In genomic region chr3:174958671-174959328, GRCh38 we compare ENCODE assay signal across 24 cellular contexts.
DNase-seq lines count a peak whose midpoint lies in the region; ATAC-seq and TF ChIP-seq lines count a peak whose summit lies in the region.
"Had no signal": no experiment of that assay in that cellular context is flagged by ENCODE, and none has a peak within 500 bp of the region (broad histone marks: within the 10 kb centered on the region; RNA-seq: fewer than 3 reads in every experiment).

No MANE protein-coding gene starts in this region.

- H3K9ac ChIP-seq in GM23248 = peak overlapping the region; percentile 6; the same call in 1 of the 2 replicates

- WGBS in GM23248 (ENCODE audit: low coverage in 1 of 2, low lambda C conversion rate in 2 of 2, missing lambda C conversion rate in 2 of 2), 2 experiments = 24 to 36% methylated on average over 5 of the region's 5 CpGs
- WGBS in upper lobe of left lung, 2 donors = 53 to 64% methylated on average over 5 of the region's 5 CpGs

- H3K9me2 ChIP-seq in GM23248 (ENCODE audit: insufficient read depth) = no peaks in the 10 kb centered on the region

- H2AFZ ChIP-seq in GM23248 = peak overlapping the region; percentile 57

- H3K27me3 Mint-ChIP-seq in mesothelial cell of epicardium (ENCODE audit: low read depth) = no peaks in the 10 kb centered on the region
- H3K27me3 Mint-ChIP-seq: activated B cell treated with CpG ODN at 0.5 μM for 24 hours; CD4-positive, alpha-beta memory T cell had no signal

- H3K4me3 ChIP-seq in AG10803 (ENCODE audit: low read length) = no peak overlapping the region
- peak overlapping the region; percentile 1; the same call in 1 of the 2 replicates for H3K4me3 ChIP-seq in GM23248
- H3K4me3 ChIP-seq in fibroblast of villous mesenchyme (ENCODE audit: low read depth, low read length) = no peak overlapping the region
- H3K4me3 ChIP-seq in upper lobe of left lung = no peak overlapping the region
- H3K4me3 ChIP-seq: dorsolateral prefrontal cortex had no signal

- ATAC-seq in SK-N-SH treated with all-trans-retinoic acid at 6 μM for 48 hours (no peak), upper lobe of left lung (ENCODE audit: low FRiP score in 2 of 2) (no peak)
- ATAC-seq: activated T-cell treated with anti-CD3 and anti-CD28 coated beads, Interleukin-2, amount 50 U/mL, for 4 hours; left cardiac atrium; right cardiac atrium had no signal

- no peaks in the 10 kb centered on the region for H3K79me2 ChIP-seq in GM23248 (ENCODE audit: insufficient read depth)

- peak overlapping the region; percentile 49 for H3K4me2 ChIP-seq in GM23248 (ENCODE audit: unreplicated experiment)

- peak; percentile 87 for DNase-seq in AG10803 (ENCODE audit: low read depth)
- peak; percentile 47 for DNase-seq in GM23248
- DNase-seq in fibroblast of villous mesenchyme (ENCODE audit: low read depth) = peak; percentile 46
- DNase-seq in NCI-H1092 treated with DMSO at 0.1 percent for 48 hours (lab: John Stamatoyannopoulos, UW) = no peak
- no peak for DNase-seq in mesothelial cell of epicardium (ENCODE audit: low spot score in 2 of 2, unreplicated experiment in 2 of 2)
- DNase-seq in upper lobe of left lung = no peak
- DNase-seq in NCI-H146 treated with DMSO at 0.1 percent for 48 hours (lab: John Stamatoyannopoulos, UW; ENCODE audit: unreplicated experiment) = no peak
- DNase-seq: activated B cell treated with CpG ODN at 0.5 μM for 24 hours; activated CD4-positive, alpha-beta T cell treated with anti-CD3 and anti-CD28 coated beads, Interleukin-2, amount 50 U/mL, for 1 hour; activated gamma-delta T cell treated with Interleukin-2 at 50 U/mL for 16 hours; activated T-cell treated with anti-CD3 and anti-CD28 coated beads, Interleukin-2, amount 50 U/mL, for 4 hours; CD4-positive, alpha-beta memory T cell; dorsolateral prefrontal cortex; EL; left cardiac atrium; NCI-H1417 treated with DMSO at 0.1 percent for 48 hours; NCI-H82; OCI-M1; posterior cingulate gyrus; right cardiac atrium; stimulated activated CD4-positive, alpha-beta T cell treated with anti-CD3 and anti-CD28 coated beads, Interleukin-2, amount 100 ng/mL, for 24 hours; trophoblast cell had no signal

- TF ChIP-seq CTCF in AG10803 (conservative IDR thresholded peaks at IDR 0.05; ENCODE audit: low read length) (no peak), fibroblast of villous mesenchyme (IDR thresholded peaks at IDR 0.05; ENCODE audit: insufficient read depth, low read depth, low read length) (no peak), mesothelial cell of epicardium (IDR thresholded peaks at IDR 0.05; ENCODE audit: unreplicated experiment) (no peak), upper lobe of left lung (IDR thresholded peaks at IDR 0.05) (no peak)

- peaks cover 41% of the 10 kb centered on the region for H3F3A ChIP-seq in GM23248 (ENCODE audit: insufficient read depth)

- H3K4me3 Mint-ChIP-seq in mesothelial cell of epicardium = no peak overlapping the region
- H3K4me3 Mint-ChIP-seq: activated B cell treated with CpG ODN at 0.5 μM for 24 hours; activated T-cell treated with anti-CD3 and anti-CD28 coated beads, Interleukin-2, amount 50 U/mL, for 4 hours; CD4-positive, alpha-beta memory T cell; neural crest cell had no signal

- no peak for TF ChIP-seq EP300 in upper lobe of left lung (IDR thresholded peaks at IDR 0.05)

- H3K4me1 ChIP-seq in GM23248 (ENCODE audit: insufficient read depth) (peaks cover 55% of the 10 kb centered on the region), upper lobe of left lung (peaks cover 0 to 6% (median 0%) of the 10 kb centered on the region in 4 donors)

- in situ Hi-C loops in GM23248 (cut with MboI) = no loop called here

- H3K9me3 ChIP-seq in GM23248 (ENCODE audit: low read depth) (no peaks in the 10 kb centered on the region), upper lobe of left lung (no peaks in the 10 kb centered on the region)

- H3K9me3 Mint-ChIP-seq in mesothelial cell of epicardium = no peaks in the 10 kb centered on the region

- H3K4me1 Mint-ChIP-seq in mesothelial cell of epicardium = peaks cover 39% of the 10 kb centered on the region
- H3K4me1 Mint-ChIP-seq: activated B cell treated with CpG ODN at 0.5 μM for 24 hours; CD4-positive, alpha-beta memory T cell had no signal

- no peaks in the 10 kb centered on the region for H4K20me1 ChIP-seq in GM23248 (ENCODE audit: insufficient read depth)

- H3K27me3 ChIP-seq in GM23248 (replicated peaks; ENCODE audit: insufficient read depth) = no peaks in the 10 kb centered on the region
- no peaks in the 10 kb centered on the region for H3K27me3 ChIP-seq in upper lobe of left lung
- H3K27me3 ChIP-seq: dorsolateral prefrontal cortex had no signal

- no peaks in the 10 kb centered on the region for H3K36me3 Mint-ChIP-seq in mesothelial cell of epicardium
- H3K36me3 Mint-ChIP-seq: CD4-positive, alpha-beta memory T cell had no signal

- H3K36me3 ChIP-seq in GM23248 (ENCODE audit: low read depth) (no peaks in the 10 kb centered on the region), upper lobe of left lung (no peaks in the 10 kb centered on the region)

- no peak overlapping the region for H3K27ac Mint-ChIP-seq in mesothelial cell of epicardium
- H3K27ac Mint-ChIP-seq: activated B cell treated with CpG ODN at 0.5 μM for 24 hours; CD4-positive, alpha-beta memory T cell had no signal

- peak overlapping the region; percentile 51 for H3K27ac ChIP-seq in GM23248
- H3K27ac ChIP-seq in upper lobe of left lung = no peak overlapping the region
- H3K27ac ChIP-seq: dorsolateral prefrontal cortex had no signal

- no peak for TF ChIP-seq POLR2A in upper lobe of left lung (IDR thresholded peaks at IDR 0.05)

TF ChIP-seq in SK-N-SH treated with all-trans-retinoic acid at 6 μM for 48 hours, 23 proteins besides CTCF, POLR2A, EP300 and RAD21:
- no peak for TF ChIP-seq POU6F1 (CRISPR knock-in tag; IDR thresholded peaks at IDR 0.05; ENCODE audit: borderline replicate concordance, low read depth)
- TF ChIP-seq TSHZ2 (CRISPR knock-in tag; IDR thresholded peaks at IDR 0.05) = no peak
- TF ChIP-seq ISL1 (CRISPR knock-in tag; IDR thresholded peaks at IDR 0.05) = peak; percentile 78
- peak; percentile 73; the same call in 1 of the 2 replicates for TF ChIP-seq ZC3H10 (CRISPR knock-in tag; IDR thresholded peaks at IDR 0.05)
TF ChIP-seq in SK-N-SH treated with all-trans-retinoic acid at 6 μM for 48 hours: peak in this region for 2.

Comparison
In these comparisons a context has a peak if more than half of its experiments do, and no peak if none do; other contexts are left out.
1. DNase-seq: peak in AG10803 (single experiment), GM23248 (single experiment) and fibroblast of villous mesenchyme (single experiment); none in NCI-H1092 treated with DMSO at 0.1 percent for 48 hours (single experiment), mesothelial cell of epicardium (0 of 2), upper lobe of left lung (0 of 2) and NCI-H146 treated with DMSO at 0.1 percent for 48 hours (single experiment).